In genomic region chr4:77581724-77582123, GRCh38 we compare ENCODE assay signal across 17 cellular contexts. TPM values are rescaled to one million over a fixed set of nuclear protein-coding genes. Genes with fewer than 3 reads are reported as not detected.
A peak's percentile ranks its signal among the peaks of the same experiment; 100 is the strongest.
DNase-seq lines count a peak whose midpoint lies in the region; ATAC-seq and TF ChIP-seq lines count a peak whose summit lies in the region.
"Had no signal": no experiment of that assay in that cellular context is flagged by ENCODE, and none has a peak within 500 bp of the region (broad histone marks: within the 10 kb centered on the region; RNA-seq: fewer than 3 reads in every experiment).

No MANE protein-coding gene starts in this region.

- H3K4me3 Mint-ChIP-seq in CD14-positive monocyte, result no peak overlapping the region

- ATAC-seq in GM18498 (IDR thresholded peaks at IDR 0.05; ENCODE audit: unreplicated experiment) (peak; percentile 86), GM21367 (IDR thresholded peaks at IDR 0.05; ENCODE audit: unreplicated experiment) (peak; percentile 66), HG03378 (IDR thresholded peaks at IDR 0.05; ENCODE audit: unreplicated experiment) (peak; percentile 66), lower lobe of right lung (no peak), Right ventricle myocardium superior (ENCODE audit: poor library complexity) (no peak)
- ATAC-seq: heart right ventricle had no signal

- H3K27me3 Mint-ChIP-seq in CD14-positive monocyte (ENCODE audit: low read depth in 3 of 3), result no peaks in the 10 kb centered on the region

- H3K27ac Mint-ChIP-seq in CD14-positive monocyte, result no peak overlapping the region

- H3K27me3 ChIP-seq in lower lobe of right lung (ENCODE audit: low read depth), result no peaks in the 10 kb centered on the region
- H3K27me3 ChIP-seq: suprapubic skin had no signal

- DNase-seq in epithelial cell of esophagus (ENCODE audit: low read depth), result peak; percentile 75
- DNase-seq in NCI-H1092 treated with DMSO at 0.1 percent for 48 hours (lab: John Stamatoyannopoulos, UW), result no peak
- DNase-seq in lower lobe of right lung, result no peak
- no peak for DNase-seq in Right ventricle myocardium superior
- DNase-seq in CD14-positive monocyte (ENCODE audit: low spot score), result no peak
- DNase-seq: activated CD4-positive, alpha-beta T cell treated with anti-CD3 and anti-CD28 coated beads, Interleukin-2, amount 50 U/mL, for 48 hours; cerebellar nuclear complex; heart right ventricle; NCI-H1092; SHP77 treated with DMSO at 0.1 percent for 48 hours; stimulated activated CD4-positive, alpha-beta T cell treated with anti-CD3 and anti-CD28 coated beads, Interleukin-12 subunit alpha, Interleukin-12 subunit beta, amount 100 ng/mL, for 4 hours had no signal

- intact Hi-C loops in lower lobe of right lung (cut with DNase I), result no loop called here
- intact Hi-C loops in Right ventricle myocardium superior (cut with DNase I), result no loop called here
- intact Hi-C loops in CD14-positive monocyte (cut with micrococcal nuclease), result no loop called here

- no peaks in the 10 kb centered on the region for H3K9me3 ChIP-seq in lower lobe of right lung
- H3K9me3 ChIP-seq: heart right ventricle, suprapubic skin had no signal

- H3K4me1 Mint-ChIP-seq in CD14-positive monocyte, result peaks cover 3% of the 10 kb centered on the region

- H3K4me1 ChIP-seq in lower lobe of right lung, result no peaks in the 10 kb centered on the region
- H3K4me1 ChIP-seq: suprapubic skin had no signal

- no peak overlapping the region for H3K4me3 ChIP-seq in epithelial cell of esophagus (ENCODE audit: low read length)
- no peak overlapping the region for H3K4me3 ChIP-seq in lower lobe of right lung
- H3K4me3 ChIP-seq: heart right ventricle, suprapubic skin had no signal

- H3K9me3 Mint-ChIP-seq in CD14-positive monocyte, result peaks cover 0 to 4% (median 3%) of the 10 kb centered on the region in 7 donors

- H3K36me3 Mint-ChIP-seq in CD14-positive monocyte, result no peaks in the 10 kb centered on the region

- no peaks in the 10 kb centered on the region for H3K36me3 ChIP-seq in lower lobe of right lung
- H3K36me3 ChIP-seq: heart right ventricle, suprapubic skin had no signal

- TF ChIP-seq CTCF in epithelial cell of esophagus (IDR thresholded peaks at IDR 0.05; ENCODE audit: insufficient read depth, low read depth, low read length, missing control alignments), result no peak
- TF ChIP-seq CTCF in lower lobe of right lung (IDR thresholded peaks at IDR 0.05), result no peak
- TF ChIP-seq CTCF in CD14-positive monocyte (IDR thresholded peaks at IDR 0.05), result no peak

- H3K27ac ChIP-seq in lower lobe of right lung, result no peak overlapping the region
- H3K27ac ChIP-seq: C4-2B, heart right ventricle, suprapubic skin had no signal

RNA-seq across cellular contexts. Expression of gene CXCL13, which starts 23.9 kb away (rescaled TPM):
- total RNA-seq in lower lobe of right lung (not detected), Right ventricle myocardium superior (not detected)
- polyA plus RNA-seq in CD14-positive monocyte, result not detected
- total RNA-seq: heart right ventricle, mononuclear cell had no signal

Comparison
In these comparisons a context has a peak if more than half of its experiments do, and no peak if none do; other contexts are left out.
1. ATAC-seq: peak in GM18498 (single experiment), GM21367 (single experiment) and HG03378 (single experiment); none in lower lobe of right lung (0 of 2) and Right ventricle myocardium superior (single experiment).